ENCODE assay signal across 22 cellular contexts in the genomic region with DNA sequence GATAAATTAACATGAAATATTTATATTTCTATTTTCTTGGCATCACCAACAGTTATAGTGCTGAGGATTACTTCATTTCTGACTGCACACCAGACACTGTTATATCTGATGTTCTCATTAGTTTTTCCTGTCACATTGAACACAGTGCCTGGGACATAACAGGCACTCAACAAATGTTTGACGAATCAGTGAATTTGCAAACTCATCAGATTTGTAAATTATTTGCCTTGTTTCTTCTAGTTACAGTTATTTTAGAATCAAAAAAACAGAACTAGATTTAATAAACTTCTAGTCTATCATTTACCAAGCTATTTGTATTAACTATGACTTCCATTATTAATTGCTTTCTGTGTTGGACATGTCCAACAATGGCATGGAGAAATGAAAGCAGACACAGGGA.
"Had no signal": no experiment of that assay in that cellular context is flagged by ENCODE, and none has a peak within 500 bp of the region (broad histone marks: within the 10 kb centered on the region; RNA-seq: fewer than 3 reads in every experiment).

No MANE protein-coding gene starts in this region.

- ATAC-seq: effector memory CD8-positive, alpha-beta T cell; foreskin keratinocyte; gastroesophageal sphincter; heart right ventricle; left cardiac atrium; left lung; left ventricle myocardium superior; lower lobe of right lung had no signal

- H3K4me3 ChIP-seq: colonic mucosa, esophagus muscularis mucosa, gastroesophageal sphincter, heart right ventricle, left lung, lower lobe of right lung had no signal

- DNase-seq: colonic mucosa; cortex of kidney; effector CD8-positive, alpha-beta T cell; effector memory CD8-positive, alpha-beta T cell; endodermal cell; foreskin keratinocyte; glutamatergic neuron; head of caudate nucleus; heart right ventricle; hippocampal formation; left cardiac atrium; left lung; left ventricle myocardium superior; lower lobe of right lung; mesendoderm; midbrain had no signal

- H3K9me3 ChIP-seq: colonic mucosa, esophagus muscularis mucosa, gastroesophageal sphincter, heart right ventricle, left lung, lower lobe of right lung had no signal

- H3K27me3 ChIP-seq: colonic mucosa, esophagus muscularis mucosa, foreskin keratinocyte, gastroesophageal sphincter, heart right ventricle, left lung had no signal

- FAIRE-seq: endometrium, frontal cortex, islet of Langerhans, keratinocyte had no signal

- H3K36me3 ChIP-seq: colonic mucosa, esophagus muscularis mucosa, gastroesophageal sphincter, heart right ventricle, left lung, lower lobe of right lung had no signal

- H3K4me1 ChIP-seq: colonic mucosa, foreskin keratinocyte, heart right ventricle, left lung, lower lobe of right lung had no signal

- H3K27ac ChIP-seq: colonic mucosa, esophagus muscularis mucosa, foreskin keratinocyte, gastroesophageal sphincter, heart right ventricle, left lung, lower lobe of right lung had no signal
